11 cellular contexts compared by ENCODE assay signal in genomic region chr19:5628470-5628869, GRCh38. TPM values are rescaled to one million over a fixed set of nuclear protein-coding genes. Genes with fewer than 3 reads are reported as not detected.
DNase-seq lines count a peak whose midpoint lies in the region; ATAC-seq, FAIRE-seq and TF ChIP-seq lines count a peak whose summit lies in the region.
"Had no signal": no experiment of that assay in that cellular context is flagged by ENCODE, and none has a peak within 500 bp of the region (broad histone marks: within the 10 kb centered on the region; RNA-seq: fewer than 3 reads in every experiment).

No MANE protein-coding gene starts in this region.

- no peak for FAIRE-seq in K562 (lab: Jason Lieb, UNC)

- POLR2A ChIA-PET in K562 (lab: Yijun Ruan, JAX), result interaction anchor here (0.6 kb wide), 1 partner anchor 22 kb away, joined by 3 read pairs; no protein-coding TSS in a partner anchor

- H3F3A ChIP-seq in DOHH2 (ENCODE audit: control insufficient read depth, insufficient read depth), result peaks cover 2% of the 10 kb centered on the region; the same call in 1 of the 2 replicates

- H3K27me3 ChIP-seq in DOHH2 (ENCODE audit: control insufficient read depth, low read length) (no peaks in the 10 kb centered on the region; the same call in 1 of the 2 replicates), K562 (ENCODE audit: control insufficient read depth in 2 of 2, insufficient read depth in 2 of 2, low read length in 2 of 2) (no peaks in the 10 kb centered on the region), skeletal muscle tissue (ENCODE audit: control insufficient read depth in 3 of 3, insufficient read depth in 3 of 3, low read length in 3 of 3) (no peaks in the 10 kb centered on the region)
- H3K27me3 ChIP-seq: gastroesophageal sphincter, thyroid gland had no signal

- intact Hi-C loops in K562 (cut with micrococcal nuclease), result loop anchor here (10.0 kb wide), 1 partner anchor 56 kb away; the partner anchor contains the start of genes HSD11B1L and MICOS13

- no TSS peak for BruUV-seq in K562 (replicated peaks; lab: Mats Ljungman, UMichigan)

- CTCF ChIA-PET in K562 (lab: Yijun Ruan, JAX; ENCODE audit: low intra/inter-chr PET ratio), result no interaction called here

- in situ Hi-C loops in K562 (cut with MboI), result no loop called here

- H3K4me3 ChIP-seq in DOHH2 (ENCODE audit: low read length) (no peak overlapping the region), K562 (no peak overlapping the region), skeletal muscle tissue (ENCODE audit: low read length in 3 of 3) (no peak overlapping the region)
- H3K4me3 ChIP-seq: gastroesophageal sphincter, thyroid gland had no signal

- TF ChIP-seq RAD21 in K562 (CRISPR knock-in tag; conservative IDR thresholded peaks at IDR 0.05 in 1 of 2, IDR thresholded peaks at IDR 0.05 in 1 of 2), result no peak

- peaks cover 97% of the 10 kb centered on the region for H3K36me3 ChIP-seq in DOHH2 (ENCODE audit: control insufficient read depth, low read length)
- peaks cover 87% of the 10 kb centered on the region for H3K36me3 ChIP-seq in K562 (ENCODE audit: control insufficient read depth, insufficient read depth, low read length)
- H3K36me3 ChIP-seq in skeletal muscle tissue (ENCODE audit: control insufficient read depth in 3 of 3, insufficient read depth in 3 of 3, low read length in 3 of 3), result peaks cover 24 to 39% (median 32%) of the 10 kb centered on the region in 3 donors

- WGBS in K562 (ENCODE audit: insufficient coverage, low coverage, missing lambda C conversion rate), result 82% methylated on average over 1 of the region's 1 CpG

- no peak for TF ChIP-seq CTCF in DOHH2 (IDR thresholded peaks at IDR 0.05; ENCODE audit: low read depth, low read length, poor library complexity, severe bottlenecking)
- TF ChIP-seq CTCF in K562 (IDR thresholded peaks at IDR 0.05 in 2 of 3, conservative IDR thresholded peaks at IDR 0.05 in 1 of 3; ENCODE audit: insufficient read depth in 2 of 3, low read depth in 1 of 3, low read length in 3 of 3), result no peak

- no peaks in the 10 kb centered on the region for H3K9me2 ChIP-seq in DOHH2 (replicated peaks; ENCODE audit: control insufficient read depth, low read length)

- H3K79me2 ChIP-seq in DOHH2 (ENCODE audit: control insufficient read depth, low read length) (peaks cover 100% of the 10 kb centered on the region), K562 (ENCODE audit: control insufficient read depth, insufficient read depth, low read length) (peaks cover 98% of the 10 kb centered on the region)

- 0 out of 2 replicates have a peak overlapping the region, but pooled peaks have one; percentile 78 for H3K4me2 ChIP-seq in DOHH2 (ENCODE audit: low read length)
- no peak overlapping the region for H3K4me2 ChIP-seq in K562 (ENCODE audit: insufficient read depth, low read length)

- peak; percentile 42 for DNase-seq in NOMO-1 treated with DMSO at 0.1 percent for 48 hours (lab: John Stamatoyannopoulos, UW; ENCODE audit: unreplicated experiment)
- no peak for DNase-seq in K562 (ENCODE audit: extremely low read depth in 1 of 4, low spot score in 3 of 4)
- DNase-seq in mesenteric fat pad (ENCODE audit: low spot score), result no peak
- DNase-seq: left colon, NCI-H524 treated with DMSO at 0.1 percent for 48 hours, thyroid gland had no signal

- TF ChIP-seq EP300 in K562 (IDR thresholded peaks at IDR 0.05; ENCODE audit: low read length), result no peak

- H3K9me3 ChIP-seq in DOHH2 (ENCODE audit: control insufficient read depth, insufficient read depth, low read length) (no peaks in the 10 kb centered on the region), K562 (replicated peaks; ENCODE audit: control insufficient read depth, insufficient read depth, low read depth, low read length) (no peaks in the 10 kb centered on the region), skeletal muscle tissue (ENCODE audit: control insufficient read depth in 3 of 3, low read length in 3 of 3) (no peaks in the 10 kb centered on the region)
- H3K9me3 ChIP-seq: gastroesophageal sphincter, thyroid gland had no signal

- TF ChIP-seq POLR2A in K562 (conservative IDR thresholded peaks at IDR 0.05), result no peak

- H3K27ac ChIP-seq in DOHH2 (ENCODE audit: low read depth, low read length) (no peak overlapping the region), K562 (ENCODE audit: extremely low read depth, low read depth, low read length) (peak overlapping the region; percentile 34; the same call in 2 of the 3 replicates), skeletal muscle tissue (ENCODE audit: low read depth, low read length) (peak overlapping the region; percentile 20)
- H3K27ac ChIP-seq: thyroid gland had no signal

- H3K9ac ChIP-seq in K562 (ENCODE audit: insufficient read depth in 1 of 2, low read depth in 2 of 2, low read length in 2 of 2), result no peak overlapping the region
- no peak overlapping the region for H3K9ac ChIP-seq in skeletal muscle tissue (ENCODE audit: low read depth in 1 of 3, low read length in 3 of 3)

- peaks cover 56% of the 10 kb centered on the region for H3K4me1 ChIP-seq in DOHH2 (ENCODE audit: control insufficient read depth, low read length)
- H3K4me1 ChIP-seq in K562 (replicated peaks in 1 of 2; ENCODE audit: control insufficient read depth in 2 of 2, insufficient read depth in 2 of 2, low read length in 2 of 2), result peaks cover 22 to 43% of the 10 kb centered on the region in 2 experiments
- peaks cover 66 to 77% (median 69%) of the 10 kb centered on the region in 3 donors for H3K4me1 ChIP-seq in skeletal muscle tissue (ENCODE audit: control insufficient read depth in 3 of 3, insufficient read depth in 3 of 3, low read length in 3 of 3)

- H3K9me1 ChIP-seq in K562 (ENCODE audit: control insufficient read depth, insufficient read depth, low read length), result peaks cover 15% of the 10 kb centered on the region

- no peak for ATAC-seq in K562
- no peak for ATAC-seq in HG03571 (IDR thresholded peaks at IDR 0.05; ENCODE audit: unreplicated experiment)
- no peak for ATAC-seq in HG03442 (IDR thresholded peaks at IDR 0.05; ENCODE audit: unreplicated experiment)
- ATAC-seq: gastroesophageal sphincter, left colon had no signal

- no peak overlapping the region for H2AFZ ChIP-seq in K562 (ENCODE audit: low read depth, low read length)

- H4K20me1 ChIP-seq in DOHH2 (ENCODE audit: control insufficient read depth, insufficient read depth, low read depth, low read length) (peaks cover 68% of the 10 kb centered on the region), K562 (replicated peaks; ENCODE audit: control insufficient read depth, insufficient read depth, low read length) (peaks cover 76% of the 10 kb centered on the region; the same call in 1 of the 2 replicates)

RNA-seq across cellular contexts. Expression of gene SAFB, which starts 5.6 kb away (rescaled TPM):
- 319 and 366 TPM in 2 replicates for total RNA-seq in K562 (2011; cell fraction: chromatin; rRNA removed; ENCODE audit: low replicate concordance)
- 147 and 156 TPM in 2 replicates for total RNA-seq in K562 (2011; cell fraction: nucleolus; rRNA removed)
- 205 and 219 TPM in 2 replicates for total RNA-seq in K562 (2011; cell fraction: nucleoplasm; rRNA removed)
- total RNA-seq in K562 (2014; rRNA removed) (93.3 and 124 TPM in 2 replicates), K562 (2014; rRNA removed; fragmentation: Illumina TruSeq; extraction: Trizol) (62.5 and 67.0 TPM in 2 replicates), K562 (2015; rRNA removed; fragmentation: Illumina TruSeq; extraction: Trizol) (83.1 and 84.6 TPM in 2 replicates), K562 (2021) (122 and 151 TPM in 2 replicates), skeletal muscle tissue (61.1 TPM), mesenteric fat pad (69.9 TPM)
- polyA plus RNA-seq in K562 (2011; rRNA removed) (37.6 and 39.2 TPM in 2 replicates), K562 (2014; fragmentation: Illumina TruSeq; extraction: Trizol) (87.3 and 93.8 TPM in 2 replicates), K562 (2014; fragmentation: Nextera tagmentation; extraction: Ambion mirVana) (1 to 10 TPM; 1.1 to 1.8 TPM), K562 (2014; rRNA removed) (124 and 127 TPM in 2 replicates)
- 39.3 and 75.4 TPM in 2 replicates for polyA plus RNA-seq in K562 (2011; cell fraction: cytosol; rRNA removed)
- polyA plus RNA-seq in K562 (2011; cell fraction: nucleus; rRNA removed), result 116 and 141 TPM in 2 replicates
- 59.6 and 99.1 TPM in 2 replicates for polyA plus RNA-seq in K562 (2012)
- 66.5 and 72.2 TPM in 2 replicates for polyA minus RNA-seq in K562 (2011; rRNA and poly(A)+ RNA removed)
- 43.8 and 74.9 TPM in 2 replicates for polyA minus RNA-seq in K562 (2011; cell fraction: cytosol; rRNA and poly(A)+ RNA removed)
- polyA minus RNA-seq in K562 (2011; cell fraction: nucleus; rRNA and poly(A)+ RNA removed), result 75.3 and 109 TPM in 2 replicates

RNA-seq across cellular contexts. Expression of gene SAFB2, which starts 5.9 kb away (rescaled TPM):
- total RNA-seq in K562 (2011; cell fraction: chromatin; rRNA removed; ENCODE audit: low replicate concordance), result 394 and 516 TPM in 2 replicates
- total RNA-seq in K562 (2011; cell fraction: nucleolus; rRNA removed), result 127 TPM in 2 replicates
- total RNA-seq in K562 (2011; cell fraction: nucleoplasm; rRNA removed), result 218 and 238 TPM in 2 replicates
- total RNA-seq in K562 (2014; rRNA removed), result 56.1 and 74.0 TPM in 2 replicates
- 45.7 and 45.8 TPM in 2 replicates for total RNA-seq in K562 (2014; rRNA removed; fragmentation: Illumina TruSeq; extraction: Trizol)
- total RNA-seq in K562 (2015; rRNA removed; fragmentation: Illumina TruSeq; extraction: Trizol), result 45.6 and 47.3 TPM in 2 replicates
- 91.5 and 103 TPM in 2 replicates for total RNA-seq in K562 (2021)
- polyA plus RNA-seq in K562 (2011; rRNA removed), result 21.2 and 31.1 TPM in 2 replicates
- 10.8 and 27.9 TPM in 2 replicates for polyA plus RNA-seq in K562 (2011; cell fraction: cytosol; rRNA removed)
- polyA plus RNA-seq in K562 (2011; cell fraction: nucleus; rRNA removed), result 159 and 167 TPM in 2 replicates
- 33.0 and 49.7 TPM in 2 replicates for polyA plus RNA-seq in K562 (2012)
- 42.3 and 54.8 TPM in 2 replicates for polyA plus RNA-seq in K562 (2014; fragmentation: Illumina TruSeq; extraction: Trizol)
- 1 to 10 TPM; 4.5 to 6.9 TPM for polyA plus RNA-seq in K562 (2014; fragmentation: Nextera tagmentation; extraction: Ambion mirVana)
- 63.2 and 65.0 TPM in 2 replicates for polyA plus RNA-seq in K562 (2014; rRNA removed)
- 59.2 and 75.0 TPM in 2 replicates for polyA minus RNA-seq in K562 (2011; rRNA and poly(A)+ RNA removed)
- polyA minus RNA-seq in K562 (2011; cell fraction: cytosol; rRNA and poly(A)+ RNA removed), result 28.9 and 29.3 TPM in 2 replicates
- 56.3 and 123 TPM in 2 replicates for polyA minus RNA-seq in K562 (2011; cell fraction: nucleus; rRNA and poly(A)+ RNA removed)
- total RNA-seq in skeletal muscle tissue, result 23.5 TPM
- 64.6 TPM for total RNA-seq in mesenteric fat pad

RNA-seq across cellular contexts. Expression of gene MICOS13, which starts 51.8 kb away (rescaled TPM):
- 10.1 and 39.6 TPM in 2 replicates for total RNA-seq in K562 (2011; cell fraction: chromatin; rRNA removed; ENCODE audit: low replicate concordance)
- 71.5 and 77.0 TPM in 2 replicates for total RNA-seq in K562 (2011; cell fraction: nucleolus; rRNA removed)
- total RNA-seq in K562 (2011; cell fraction: nucleoplasm; rRNA removed), result 30.0 and 32.6 TPM in 2 replicates
- total RNA-seq in K562 (2014; rRNA removed) (220 and 383 TPM in 2 replicates), K562 (2014; rRNA removed; fragmentation: Illumina TruSeq; extraction: Trizol) (19.1 and 24.6 TPM in 2 replicates), K562 (2015; rRNA removed; fragmentation: Illumina TruSeq; extraction: Trizol) (94.0 and 105 TPM in 2 replicates), K562 (2021) (95.4 and 113 TPM in 2 replicates), skeletal muscle tissue (43.3 TPM), mesenteric fat pad (75.4 TPM)
- polyA plus RNA-seq in K562 (2011; rRNA removed) (32.1 and 42.6 TPM in 2 replicates), K562 (2014; fragmentation: Illumina TruSeq; extraction: Trizol) (41.2 and 69.4 TPM in 2 replicates), K562 (2014; fragmentation: Nextera tagmentation; extraction: Ambion mirVana) (10 to 100 TPM; 15.5 to 49.4 TPM), K562 (2014; rRNA removed) (124 and 202 TPM in 2 replicates)
- 60.9 and 173 TPM in 2 replicates for polyA plus RNA-seq in K562 (2011; cell fraction: cytosol; rRNA removed)
- 33.8 and 49.4 TPM in 2 replicates for polyA plus RNA-seq in K562 (2011; cell fraction: nucleus; rRNA removed)
- polyA plus RNA-seq in K562 (2012), result 68.5 and 125 TPM in 2 replicates
- 3.6 and 6.3 TPM in 2 replicates for polyA minus RNA-seq in K562 (2011; rRNA and poly(A)+ RNA removed)
- polyA minus RNA-seq in K562 (2011; cell fraction: cytosol; rRNA and poly(A)+ RNA removed), result 17.7 and 22.1 TPM in 2 replicates
- polyA minus RNA-seq in K562 (2011; cell fraction: nucleus; rRNA and poly(A)+ RNA removed), result 17.0 and 19.5 TPM in 2 replicates

RNA-seq across cellular contexts. Expression of gene HSD11B1L, which starts 52.4 kb away (rescaled TPM):
- total RNA-seq in K562 (2011; cell fraction: chromatin; rRNA removed; ENCODE audit: low replicate concordance), result 1.9 and 5.4 TPM in 2 replicates
- 5.4 and 5.5 TPM in 2 replicates for total RNA-seq in K562 (2011; cell fraction: nucleolus; rRNA removed)
- total RNA-seq in K562 (2011; cell fraction: nucleoplasm; rRNA removed), result 4.8 TPM in 2 replicates
- total RNA-seq in K562 (2014; rRNA removed), result 4.9 and 7.7 TPM in 2 replicates
- 1.2 and 1.4 TPM in 2 replicates for total RNA-seq in K562 (2014; rRNA removed; fragmentation: Illumina TruSeq; extraction: Trizol)
- 2.0 and 2.3 TPM in 2 replicates for total RNA-seq in K562 (2015; rRNA removed; fragmentation: Illumina TruSeq; extraction: Trizol)
- total RNA-seq in K562 (2021), result 3.6 and 4.3 TPM in 2 replicates
- 2.3 and 3.1 TPM in 2 replicates for polyA plus RNA-seq in K562 (2011; rRNA removed)
- 4.4 and 11.4 TPM in 2 replicates for polyA plus RNA-seq in K562 (2011; cell fraction: cytosol; rRNA removed)
- 7.8 and 11.4 TPM in 2 replicates for polyA plus RNA-seq in K562 (2011; cell fraction: nucleus; rRNA removed)
- 3.4 and 7.3 TPM in 2 replicates for polyA plus RNA-seq in K562 (2012)
- polyA plus RNA-seq in K562 (2014; fragmentation: Illumina TruSeq; extraction: Trizol), result 1.7 and 2.2 TPM in 2 replicates
- polyA plus RNA-seq in K562 (2014; fragmentation: Nextera tagmentation; extraction: Ambion mirVana), result under 1 TPM; 0.31 to 0.36 TPM
- polyA plus RNA-seq in K562 (2014; rRNA removed), result 4.7 and 6.3 TPM in 2 replicates
- 0.39 and 0.63 TPM in 2 replicates for polyA minus RNA-seq in K562 (2011; rRNA and poly(A)+ RNA removed)
- 2.2 and 2.4 TPM in 2 replicates for polyA minus RNA-seq in K562 (2011; cell fraction: cytosol; rRNA and poly(A)+ RNA removed)
- polyA minus RNA-seq in K562 (2011; cell fraction: nucleus; rRNA and poly(A)+ RNA removed), result 0.56 and 0.94 TPM in 2 replicates
- total RNA-seq in skeletal muscle tissue, result 4.7 TPM
- 4.0 TPM for total RNA-seq in mesenteric fat pad
